8 cellular contexts compared by ENCODE assay signal in genomic region chr17:54968259-54968953, GRCh38. TPM values are rescaled to one million over a fixed set of nuclear protein-coding genes. Genes with fewer than 3 reads are reported as not detected.
A peak's percentile ranks its signal among the peaks of the same experiment; 100 is the strongest.
DNase-seq lines count a peak whose midpoint lies in the region; ATAC-seq and TF ChIP-seq lines count a peak whose summit lies in the region.

TSS of gene COX11 (minus strand) at chr17:54968654. CDS start at chr17:54968646, 8 bp downstream.
A gene with protein sequence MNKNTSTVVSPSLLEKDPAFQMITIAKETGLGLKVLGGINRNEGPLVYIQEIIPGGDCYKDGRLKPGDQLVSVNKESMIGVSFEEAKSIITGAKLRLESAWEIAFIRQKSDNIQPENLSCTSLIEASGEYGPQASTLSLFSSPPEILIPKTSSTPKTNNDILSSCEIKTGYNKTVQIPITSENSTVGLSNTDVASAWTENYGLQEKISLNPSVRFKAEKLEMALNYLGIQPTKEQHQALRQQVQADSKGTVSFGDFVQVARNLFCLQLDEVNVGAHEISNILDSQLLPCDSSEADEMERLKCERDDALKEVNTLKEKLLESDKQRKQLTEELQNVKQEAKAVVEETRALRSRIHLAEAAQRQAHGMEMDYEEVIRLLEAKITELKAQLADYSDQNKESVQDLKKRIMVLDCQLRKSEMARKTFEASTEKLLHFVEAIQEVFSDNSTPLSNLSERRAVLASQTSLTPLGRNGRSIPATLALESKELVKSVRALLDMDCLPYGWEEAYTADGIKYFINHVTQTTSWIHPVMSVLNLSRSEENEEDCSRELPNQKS (plus strand): TSS chr17:54968765. CDS start chr17:54986220, 17,455 bp downstream.

- TF ChIP-seq CTCF in CD8-positive, alpha-beta T cell (IDR thresholded peaks at IDR 0.05) = no peak
- TF ChIP-seq CTCF in lower leg skin (IDR thresholded peaks at IDR 0.05) = peak in 1 of 3 donors; percentile 5

- WGBS in ectodermal cell, 2 experiments = 0% methylated on average over 56 of the region's 56 CpGs
- WGBS in lower leg skin, 2 donors = 0% methylated on average over 39 to 53 of the region's 56 CpGs

- no peak within 1 kb of the TSS for H3K27ac Mint-ChIP-seq in CD8-positive, alpha-beta T cell
- no peak within 1 kb of the TSS for H3K27ac Mint-ChIP-seq in activated CD4-positive, alpha-beta memory T cell treated with anti-CD3 and anti-CD28 coated beads for 36 hours

- H3K4me3 ChIP-seq in CD8-positive, alpha-beta T cell (ENCODE audit: low read depth, low read length) = peak within 1 kb of the TSS; percentile 65
- H3K4me3 ChIP-seq in ectodermal cell (ENCODE audit: insufficient read depth, low read depth, low read length) = peak within 1 kb of the TSS; percentile 81
- peak within 1 kb of the TSS; percentile 87 for H3K4me3 ChIP-seq in lower leg skin (ENCODE audit: low read depth, poor library complexity, severe bottlenecking)

- H3K9me3 Mint-ChIP-seq in CD8-positive, alpha-beta T cell = no peaks in the 10 kb centered on the region
- no peaks in the 10 kb centered on the region for H3K9me3 Mint-ChIP-seq in activated CD4-positive, alpha-beta memory T cell treated with anti-CD3 and anti-CD28 coated beads for 36 hours

- CTCF ChIA-PET in CD8-positive, alpha-beta T cell (lab: Charles Lee) = no interaction called here
- CTCF ChIA-PET in activated CD4-positive, alpha-beta memory T cell treated with anti-CD3 and anti-CD28 coated beads for 36 hours (lab: Charles Lee) = no interaction called here

- H3K27me3 Mint-ChIP-seq in CD8-positive, alpha-beta T cell (ENCODE audit: low read depth) = no peaks in the 10 kb centered on the region
- H3K27me3 Mint-ChIP-seq in activated CD4-positive, alpha-beta memory T cell treated with anti-CD3 and anti-CD28 coated beads for 36 hours = no peaks in the 10 kb centered on the region

- POLR2A ChIA-PET in CD8-positive, alpha-beta T cell (lab: Charles Lee) = interaction anchor here (0.6 kb wide), 1 partner anchor 23 kb away, joined by 3 read pairs; no protein-coding TSS in a partner anchor
- POLR2A ChIA-PET in activated CD4-positive, alpha-beta memory T cell treated with anti-CD3 and anti-CD28 coated beads for 36 hours (lab: Charles Lee) = no interaction called here

- peak within 1 kb of the TSS; percentile 70 for H3K27ac ChIP-seq in CD8-positive, alpha-beta T cell (ENCODE audit: low read depth, low read length)
- H3K27ac ChIP-seq in ectodermal cell (ENCODE audit: insufficient read depth, low read depth, low read length, poor library complexity, severe bottlenecking) = peak within 1 kb of the TSS; percentile 58

- H3K9me3 ChIP-seq in CD8-positive, alpha-beta T cell (ENCODE audit: low read length) = no peaks in the 10 kb centered on the region
- H3K9me3 ChIP-seq in ectodermal cell (ENCODE audit: control insufficient read depth, low read length) = no peaks in the 10 kb centered on the region

- peak; percentile 85 to 96 (median 92) for DNase-seq in CD8-positive, alpha-beta T cell
- DNase-seq in NCI-H774 (lab: John Stamatoyannopoulos, UW) (peak; percentile 98), lower leg skin (ENCODE audit: low spot score in 2 of 2) (peak; percentile 94 to 98)
- DNase-seq in activated CD4-positive, alpha-beta memory T cell treated with anti-CD3 and anti-CD28 coated beads for 36 hours = peak; percentile 97
- DNase-seq in stimulated activated CD4-positive, alpha-beta T cell treated with anti-CD3 and anti-CD28 coated beads, Interleukin-4, amount 100 ng/mL, for 4 hours = peak; percentile 92 to 94

- peaks cover 33% of the 10 kb centered on the region for H3K4me1 Mint-ChIP-seq in CD8-positive, alpha-beta T cell (ENCODE audit: low read depth)
- H3K4me1 Mint-ChIP-seq in activated CD4-positive, alpha-beta memory T cell treated with anti-CD3 and anti-CD28 coated beads for 36 hours (ENCODE audit: low read depth) = peaks cover 23% of the 10 kb centered on the region

- intact Hi-C loops in CD8-positive, alpha-beta T cell (cut with DNase I, micrococcal nuclease) = loop anchor here (1.0 kb wide), 2 partner anchors 296 to 454 kb away; partner anchors contain the start of gene HLF (in 1 of the 2)
- intact Hi-C loops in activated CD4-positive, alpha-beta memory T cell treated with anti-CD3 and anti-CD28 coated beads for 36 hours (cut with micrococcal nuclease) = loop anchor here (1.0 to 5.0 kb wide), 6 partner anchors 66 to 453 kb away; partner anchors contain the start of genes HLF, MMD and TOM1L1
- intact Hi-C loops in lower leg skin (cut with DNase I; ENCODE audit: low total_unique reads) = no loop called here

- peaks cover 20% of the 10 kb centered on the region for H3K36me3 ChIP-seq in CD8-positive, alpha-beta T cell (ENCODE audit: insufficient read depth, low read length)
- peaks cover 12% of the 10 kb centered on the region for H3K36me3 ChIP-seq in ectodermal cell (ENCODE audit: control insufficient read depth, insufficient read depth, low read length)

- peaks cover 21% of the 10 kb centered on the region for H3K4me1 ChIP-seq in CD8-positive, alpha-beta T cell (ENCODE audit: insufficient read depth, low read length)
- peaks cover 9% of the 10 kb centered on the region for H3K4me1 ChIP-seq in ectodermal cell (ENCODE audit: control insufficient read depth, insufficient read depth, low read length)

- H3K36me3 Mint-ChIP-seq in CD8-positive, alpha-beta T cell = peaks cover 15% of the 10 kb centered on the region
- peaks cover 10% of the 10 kb centered on the region for H3K36me3 Mint-ChIP-seq in activated CD4-positive, alpha-beta memory T cell treated with anti-CD3 and anti-CD28 coated beads for 36 hours

- no peak within 1 kb of the TSS for H3K4me3 Mint-ChIP-seq in CD8-positive, alpha-beta T cell
- H3K4me3 Mint-ChIP-seq in activated CD4-positive, alpha-beta memory T cell treated with anti-CD3 and anti-CD28 coated beads for 36 hours = no peak within 1 kb of the TSS

- no peaks in the 10 kb centered on the region for H3K27me3 ChIP-seq in CD8-positive, alpha-beta T cell (ENCODE audit: insufficient read depth, low read length)
- no peaks in the 10 kb centered on the region for H3K27me3 ChIP-seq in ectodermal cell (ENCODE audit: control insufficient read depth, insufficient read depth, low read length, poor library complexity, severe bottlenecking)

- ATAC-seq in CD8-positive, alpha-beta T cell = peak; percentile 96
- ATAC-seq in GM19455 (IDR thresholded peaks at IDR 0.05; ENCODE audit: unreplicated experiment) = peak; percentile 95
- ATAC-seq in HG03575 (IDR thresholded peaks at IDR 0.05; ENCODE audit: extremely low read depth, insufficient number of reproducible peaks, low FRiP score, unreplicated experiment) = peak; percentile 75

- TF ChIP-seq POLR2A in lower leg skin (IDR thresholded peaks at IDR 0.05) = no peak

RNA-seq across cellular contexts. Expression of gene COX11, which starts in this region (rescaled TPM):
- 10 to 100 TPM; 26.2 to 27.4 TPM for total RNA-seq in CD8-positive, alpha-beta T cell
- 10 to 100 TPM; 44.2 to 49.9 TPM for total RNA-seq in activated CD4-positive, alpha-beta memory T cell treated with anti-CD3 and anti-CD28 coated beads for 36 hours
- 68.3 TPM for polyA plus RNA-seq in ectodermal cell (2013, experiment 1 of 4)
- polyA plus RNA-seq in ectodermal cell (2013, experiment 2 of 4) = 74.0 TPM
- polyA plus RNA-seq in ectodermal cell (2013, experiment 3 of 4) = 65.4 TPM
- 68.1 TPM for polyA plus RNA-seq in ectodermal cell (2013, experiment 4 of 4)
- total RNA-seq in lower leg skin = 10 to 100 TPM; 30.8 to 61.4 (median 42.3) TPM

RNA-seq across cellular contexts. Expression of the second gene that starts in this region (rescaled TPM):
- total RNA-seq in CD8-positive, alpha-beta T cell = 1 to 10 TPM; 3.0 to 4.0 TPM
- total RNA-seq in activated CD4-positive, alpha-beta memory T cell treated with anti-CD3 and anti-CD28 coated beads for 36 hours = 1 to 10 TPM; 3.2 to 4.3 TPM
- 17.8 TPM for polyA plus RNA-seq in ectodermal cell (2013, experiment 1 of 4)
- 20.3 TPM for polyA plus RNA-seq in ectodermal cell (2013, experiment 2 of 4)
- polyA plus RNA-seq in ectodermal cell (2013, experiment 3 of 4) = 13.4 TPM
- 15.0 TPM for polyA plus RNA-seq in ectodermal cell (2013, experiment 4 of 4)
- total RNA-seq in lower leg skin = 10 to 100 TPM in 1 of 4 donors, 1 to 10 TPM in 3; 2.8 to 10.3 (median 5.6) TPM

Comparison
In these comparisons a context has a peak if more than half of its experiments do, and no peak if none do; other contexts are left out.
1. Peak in every context shown above with its lines: DNase-seq, ATAC-seq, H3K4me3 ChIP-seq and H3K27ac ChIP-seq.